ENCODE assay signal across 12 cellular contexts in the genomic region with DNA sequence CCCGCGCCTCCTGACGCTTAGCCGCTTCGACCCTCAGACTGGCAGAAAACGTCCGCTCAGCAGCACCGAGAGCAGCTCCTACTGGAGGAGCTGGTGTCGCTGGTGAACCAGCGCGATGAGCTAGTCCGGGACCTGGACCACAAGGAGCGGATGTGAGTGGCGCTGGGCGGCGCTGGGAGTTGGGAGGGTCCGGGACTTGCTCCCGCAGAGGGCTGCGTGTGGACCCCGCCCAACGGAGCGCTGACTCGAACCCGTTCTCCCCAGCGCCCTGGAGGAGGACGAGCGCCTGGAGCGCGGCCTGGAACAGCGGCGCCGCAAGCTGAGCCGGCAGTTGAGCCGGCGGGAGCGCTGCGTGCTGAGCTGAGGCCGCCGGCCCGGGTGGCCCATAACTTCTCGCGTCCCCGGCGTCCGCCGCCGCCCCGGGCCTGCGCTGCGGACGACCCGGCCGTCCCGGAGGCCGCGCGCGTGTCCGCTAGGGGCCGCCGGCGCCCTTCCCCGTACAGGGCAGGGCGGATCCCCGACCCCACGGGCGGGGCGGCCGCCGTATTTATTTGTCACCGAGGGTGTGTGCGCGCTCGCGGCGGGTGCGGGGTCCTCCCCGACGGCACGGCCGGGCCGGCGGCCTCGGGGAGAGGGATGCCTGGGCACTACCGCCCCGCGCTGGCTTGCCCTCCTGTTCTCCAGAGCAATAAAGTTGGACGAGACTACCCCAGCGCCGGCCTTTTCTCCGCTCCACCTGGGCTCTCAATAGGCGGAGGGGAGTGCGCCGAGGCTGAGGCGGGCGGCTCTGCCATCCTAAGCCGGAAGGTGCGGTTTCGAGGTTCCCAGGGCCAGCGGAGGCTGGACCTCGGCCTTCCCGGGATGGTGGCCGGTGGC. TPM values are rescaled to one million over a fixed set of nuclear protein-coding genes. Genes with fewer than 3 reads are reported as not detected.
DNase-seq lines count a peak whose midpoint lies in the region; ATAC-seq and TF ChIP-seq lines count a peak whose summit lies in the region.
"Had no signal": no experiment of that assay in that cellular context is flagged by ENCODE, and none has a peak within 500 bp of the region (broad histone marks: within the 10 kb centered on the region; RNA-seq: fewer than 3 reads in every experiment).

No MANE protein-coding gene starts in this region.

- H3K36me3 ChIP-seq in HUES48 (ENCODE audit: control insufficient read depth, insufficient read depth, low read length), result no peaks in the 10 kb centered on the region
- H3K36me3 ChIP-seq in sigmoid colon, result peaks cover 7 to 50% (median 30%) of the 10 kb centered on the region in 4 donors

- no peaks in the 10 kb centered on the region for H3K9me3 ChIP-seq in HUES48 (ENCODE audit: control insufficient read depth, insufficient read depth, low read length)
- no peaks in the 10 kb centered on the region for H3K9me3 ChIP-seq in sigmoid colon

- no peak for TF ChIP-seq POLR2A in sigmoid colon (IDR thresholded peaks at IDR 0.05)

- WGBS in sigmoid colon, 2 donors, result 20 to 57% methylated on average over 103 of the region's 103 CpGs

- no peak overlapping the region for H3K9ac ChIP-seq in HUES48 (ENCODE audit: low read depth, low read length)

- H3K27ac ChIP-seq in HUES48 (ENCODE audit: low read depth, low read length) (peak overlapping the region; percentile 20), epithelial cell of prostate (peak overlapping the region; percentile 63), sigmoid colon (peak overlapping the region; percentile 18 to 81 (median 53))

- TF ChIP-seq CTCF in sigmoid colon (IDR thresholded peaks at IDR 0.05), result no peak

- intact Hi-C loops in left colon (cut with DNase I, micrococcal nuclease) (no loop called here), sigmoid colon (cut with DNase I) (loop anchor here (2.0 kb wide), 1 partner anchor 15 kb away; the partner anchor contains the start of gene EHBP1L1)

- ATAC-seq in left colon (peak; percentile 71), GM19455 (IDR thresholded peaks at IDR 0.05; ENCODE audit: unreplicated experiment) (no peak), HG02981 (IDR thresholded peaks at IDR 0.05; ENCODE audit: unreplicated experiment) (no peak)

- H3K27me3 ChIP-seq in HUES48 (ENCODE audit: control insufficient read depth, insufficient read depth, low read length), result peaks cover 50% of the 10 kb centered on the region
- H3K27me3 ChIP-seq in sigmoid colon, result no peaks in the 10 kb centered on the region

- H3K4me3 ChIP-seq in HUES48 (ENCODE audit: low read depth, low read length) (peak overlapping the region; percentile 66), sigmoid colon (peak overlapping the region in 1 of 4 donors; percentile 9)

- DNase-seq in epithelial cell of prostate (ENCODE audit: low read depth, low spot score) (no peak), left colon (peak in 1 of 2 donors; percentile 71), sigmoid colon (peak; percentile 76), amygdala (lab: John Stamatoyannopoulos, UW) (no peak), inferior parietal cortex (ENCODE audit: extremely low spot score) (no peak)
- DNase-seq: CD4-positive, CD25-positive, alpha-beta regulatory T cell; hippocampal formation; NCI-H1930 had no signal

- no peak for TF ChIP-seq EP300 in sigmoid colon (IDR thresholded peaks at IDR 0.05)

- H3K4me1 ChIP-seq in HUES48 (ENCODE audit: control insufficient read depth, insufficient read depth, low read length) (peaks cover 3% of the 10 kb centered on the region; the same call in 1 of the 2 replicates), sigmoid colon (peaks cover 0 to 54% (median 47%) of the 10 kb centered on the region in 4 donors)

RNA-seq across cellular contexts. Expression of gene KCNK7, which starts 3.4 kb away (rescaled TPM):
- 1 to 10 TPM in 1 of 2 donors, under 1 TPM in 1; 0.40 to 1.3 TPM for total RNA-seq in left colon
- total RNA-seq in sigmoid colon, result under 1 TPM in 2 of 4 donors, not detected in 2; 0.54 to 0.71 TPM
- 1 to 10 TPM in 1 of 3 donors, not detected in 2; 1.4 TPM for polyA plus RNA-seq in sigmoid colon
- total RNA-seq: SK-MEL-5 had no signal

RNA-seq across cellular contexts. Expression of gene EHBP1L1, which starts 16.3 kb away (rescaled TPM):
- total RNA-seq in left colon, result 10 to 100 TPM; 78.7 to 89.7 TPM
- 100 to 1,000 TPM; 148 to 366 (median 194) TPM for total RNA-seq in sigmoid colon
- polyA plus RNA-seq in sigmoid colon, result 10 to 100 TPM; 31.2 to 71.2 (median 71.2) TPM

RNA-seq across cellular contexts. Expression of gene FAM89B, which starts 19.8 kb away (rescaled TPM):
- total RNA-seq in left colon, result 10 to 100 TPM; 24.4 to 33.8 TPM
- 10 to 100 TPM; 61.2 to 96.7 (median 91.6) TPM for total RNA-seq in sigmoid colon
- polyA plus RNA-seq in sigmoid colon, result 10 to 100 TPM; 34.0 to 63.3 (median 38.4) TPM

RNA-seq across cellular contexts. Expression of gene MAP3K11, which starts 21.8 kb away (rescaled TPM):
- total RNA-seq in left colon, result 100 to 1,000 TPM in 1 of 2 donors, 10 to 100 TPM in 1; 94.7 to 101 TPM
- 10 to 100 TPM; 18.5 to 52.1 (median 26.3) TPM for total RNA-seq in sigmoid colon
- 10 to 100 TPM; 48.6 to 71.2 (median 71.0) TPM for polyA plus RNA-seq in sigmoid colon

RNA-seq across cellular contexts. Expression of gene ZNRD2, which starts 21.9 kb away (rescaled TPM):
- total RNA-seq in left colon (10 to 100 TPM; 15.4 to 18.5 TPM), sigmoid colon (10 to 100 TPM; 24.9 to 61.0 (median 58.5) TPM)
- 10 to 100 TPM; 30.7 to 52.6 (median 36.6) TPM for polyA plus RNA-seq in sigmoid colon
